16 cellular contexts compared by ENCODE assay signal in genomic region chr20:16445482-16445881, GRCh38.
DNase-seq lines count a peak whose midpoint lies in the region; ATAC-seq and TF ChIP-seq lines count a peak whose summit lies in the region.
"Had no signal": no experiment of that assay in that cellular context is flagged by ENCODE, and none has a peak within 500 bp of the region (broad histone marks: within the 10 kb centered on the region; RNA-seq: fewer than 3 reads in every experiment).

No MANE protein-coding gene starts in this region.

- H3K4me1 ChIP-seq in adrenal gland (replicated peaks in 1 of 2) = peaks cover 5 to 9% of the 10 kb centered on the region in 2 donors
- H3K4me1 ChIP-seq in psoas muscle = peaks cover 26% of the 10 kb centered on the region
- H3K4me1 ChIP-seq in effector memory CD4-positive, alpha-beta T cell (ENCODE audit: control insufficient read depth, insufficient read depth, low read length, poor library complexity, severe bottlenecking) = no peaks in the 10 kb centered on the region

- 37 to 47% (median 43%) methylated on average over 3 of the region's 3 CpGs for WGBS in adrenal gland, 4 donors
- WGBS in psoas muscle, 3 donors = 24 to 48% (median 30%) methylated on average over 3 of the region's 3 CpGs

- no peak overlapping the region for H3K27ac ChIP-seq in adrenal gland
- H3K27ac ChIP-seq in psoas muscle = no peak overlapping the region
- H3K27ac ChIP-seq in effector memory CD4-positive, alpha-beta T cell (ENCODE audit: insufficient read depth, low read length, poor library complexity, severe bottlenecking) = no peak overlapping the region
- H3K27ac ChIP-seq: C4-2B, GM23248 had no signal

- no peak for TF ChIP-seq POLR2A in adrenal gland (IDR thresholded peaks at IDR 0.05)

- ATAC-seq in psoas muscle (peak; percentile 58 to 92 (median 80)), GM21619 (IDR thresholded peaks at IDR 0.05; ENCODE audit: unreplicated experiment) (no peak)
- ATAC-seq: CD8-positive, alpha-beta T cell had no signal

- H3K9me3 ChIP-seq in adrenal gland (replicated peaks in 1 of 3) = no peaks in the 10 kb centered on the region
- H3K9me3 ChIP-seq in psoas muscle = no peaks in the 10 kb centered on the region
- H3K9me3 ChIP-seq in effector memory CD4-positive, alpha-beta T cell (ENCODE audit: control insufficient read depth, low read length) = no peaks in the 10 kb centered on the region
- H3K9me3 ChIP-seq: BE2C had no signal

- DNase-seq in adrenal gland (peak in 5 of 7 donors; percentile 34 to 48 (median 40)), fibroblast of gingiva (ENCODE audit: low read depth) (peak; percentile 12), psoas muscle (no peak), NCI-H1048 (lab: John Stamatoyannopoulos, UW) (no peak), GM20000 (ENCODE audit: low spot score) (no peak)
- DNase-seq in effector memory CD4-positive, alpha-beta T cell = no peak
- DNase-seq: BE2C; CD8-positive, alpha-beta T cell; COR-L47; DMS153; DND-41; GF-D8; GM23248; H7 had no signal

- no peaks in the 10 kb centered on the region for H3K36me3 ChIP-seq in adrenal gland (replicated peaks in 1 of 2)
- H3K36me3 ChIP-seq in psoas muscle (ENCODE audit: insufficient read depth in 1 of 2, low read depth in 1 of 2) = no peaks in the 10 kb centered on the region
- H3K36me3 ChIP-seq in effector memory CD4-positive, alpha-beta T cell (ENCODE audit: control insufficient read depth, insufficient read depth, low read length) = no peaks in the 10 kb centered on the region
- H3K36me3 ChIP-seq: BE2C had no signal

- intact Hi-C loops in adrenal gland (cut with DNase I) = no loop called here
- intact Hi-C loops in psoas muscle (cut with DNase I) = no loop called here

- TF ChIP-seq CTCF in adrenal gland (IDR thresholded peaks at IDR 0.05) (no peak), psoas muscle (IDR thresholded peaks at IDR 0.05) (no peak), GM20000 (IDR thresholded peaks at IDR 0.05; ENCODE audit: extremely low read depth, missing control alignments) (no peak)

- H3K27me3 ChIP-seq in adrenal gland = no peaks in the 10 kb centered on the region
- no peaks in the 10 kb centered on the region for H3K27me3 ChIP-seq in psoas muscle (ENCODE audit: insufficient read depth in 3 of 3, low read length in 2 of 3)
- H3K27me3 ChIP-seq in effector memory CD4-positive, alpha-beta T cell (replicated peaks; ENCODE audit: control insufficient read depth, insufficient read depth, low read length, poor library complexity, severe bottlenecking) = no peaks in the 10 kb centered on the region
- H3K27me3 ChIP-seq: BE2C had no signal

- no peak overlapping the region for H3K4me3 ChIP-seq in adrenal gland
- H3K4me3 ChIP-seq in psoas muscle = no peak overlapping the region
- H3K4me3 ChIP-seq in effector memory CD4-positive, alpha-beta T cell (ENCODE audit: insufficient read depth, low read depth, low read length, poor library complexity, severe bottlenecking) = no peak overlapping the region
- H3K4me3 ChIP-seq: GM23248 had no signal

Comparison
In these comparisons a context has a peak if more than half of its experiments do, and no peak if none do; other contexts are left out.
1. DNase-seq: peak in adrenal gland (5 of 7) and fibroblast of gingiva (single experiment); none in psoas muscle (0 of 2), NCI-H1048 (single experiment), GM20000 (single experiment) and effector memory CD4-positive, alpha-beta T cell (0 of 3).